10 cellular contexts compared by ENCODE assay signal in the genomic region with DNA sequence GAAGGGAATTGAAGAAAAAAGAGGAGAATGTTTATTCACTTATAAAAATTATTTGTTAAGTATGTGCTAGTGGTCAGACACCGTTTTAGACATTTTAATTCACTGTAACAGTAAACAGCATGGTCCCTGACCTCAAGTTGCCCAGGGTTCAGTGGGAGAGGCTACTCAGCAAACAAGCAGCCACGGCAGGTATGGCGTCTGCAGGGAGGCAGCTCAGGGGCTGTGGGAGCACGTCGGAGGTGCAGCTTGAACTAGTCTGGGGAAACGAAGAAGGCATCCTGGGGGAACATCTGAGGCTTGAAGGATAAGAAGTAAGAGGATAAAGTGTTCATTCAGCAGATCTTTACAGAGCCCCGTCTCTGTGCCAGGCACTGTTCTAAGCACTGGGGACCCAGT.
A peak's percentile ranks its signal among the peaks of the same experiment; 100 is the strongest.
DNase-seq lines count a peak whose midpoint lies in the region; ATAC-seq and TF ChIP-seq lines count a peak whose summit lies in the region.
"Had no signal": no experiment of that assay in that cellular context is flagged by ENCODE, and none has a peak within 500 bp of the region (broad histone marks: within the 10 kb centered on the region; RNA-seq: fewer than 3 reads in every experiment).

No MANE protein-coding gene starts in this region.

- no peaks in the 10 kb centered on the region for H3K27me3 Mint-ChIP-seq in activated naive CD4-positive, alpha-beta T cell treated with anti-CD3 and anti-CD28 coated beads, Interleukin-2, amount 50 U/mL, for 24 hours
- no peaks in the 10 kb centered on the region for H3K27me3 Mint-ChIP-seq in endodermal cell (ENCODE audit: insufficient read depth)
- H3K27me3 Mint-ChIP-seq in neural progenitor cell (ENCODE audit: insufficient read depth, low read depth) = peaks cover 2% of the 10 kb centered on the region

- H3F3A ChIP-seq in neural progenitor cell (ENCODE audit: low read depth) = no peaks in the 10 kb centered on the region

- no peak overlapping the region for H2AFZ ChIP-seq in neural progenitor cell (replicated peaks)

- ATAC-seq in upper lobe of right lung = no peak
- no peak for ATAC-seq in HG03439 (IDR thresholded peaks at IDR 0.05; ENCODE audit: unreplicated experiment)

- H3K9me3 Mint-ChIP-seq in activated naive CD4-positive, alpha-beta T cell treated with anti-CD3 and anti-CD28 coated beads, Interleukin-2, amount 50 U/mL, for 24 hours = peaks cover 4% of the 10 kb centered on the region
- H3K9me3 Mint-ChIP-seq in endodermal cell (no peaks in the 10 kb centered on the region), neural progenitor cell (no peaks in the 10 kb centered on the region)

- H3K36me3 Mint-ChIP-seq in activated naive CD4-positive, alpha-beta T cell treated with anti-CD3 and anti-CD28 coated beads, Interleukin-2, amount 50 U/mL, for 24 hours = peaks cover 10% of the 10 kb centered on the region
- H3K36me3 Mint-ChIP-seq in endodermal cell (ENCODE audit: low read depth) (peaks cover 2% of the 10 kb centered on the region), neural progenitor cell (peaks cover 9% of the 10 kb centered on the region)

- H3K4me1 Mint-ChIP-seq in activated naive CD4-positive, alpha-beta T cell treated with anti-CD3 and anti-CD28 coated beads, Interleukin-2, amount 50 U/mL, for 24 hours = peaks cover 89% of the 10 kb centered on the region
- H3K4me1 Mint-ChIP-seq in endodermal cell (peaks cover 26% of the 10 kb centered on the region), neural progenitor cell (peaks cover 16% of the 10 kb centered on the region)

- intact Hi-C loops in upper lobe of right lung (cut with DNase I) = no loop called here

- H3K4me2 ChIP-seq in neural progenitor cell = no peak overlapping the region

- no peak overlapping the region for H3K27ac ChIP-seq in endodermal cell (ENCODE audit: low read depth, low read length)
- peak overlapping the region; percentile 81 for H3K27ac ChIP-seq in upper lobe of right lung
- H3K27ac ChIP-seq in neural progenitor cell = no peak overlapping the region
- H3K27ac ChIP-seq: epithelial cell of prostate had no signal

- H3K27me3 ChIP-seq in endodermal cell (ENCODE audit: control insufficient read depth, insufficient read depth, low read length, poor library complexity, severe bottlenecking) (no peaks in the 10 kb centered on the region), upper lobe of right lung (no peaks in the 10 kb centered on the region), neural progenitor cell (no peaks in the 10 kb centered on the region)

- WGBS in endodermal cell (ENCODE audit: insufficient coverage in 1 of 2, insufficient read length in 1 of 2), 2 experiments = 92 to 93% methylated on average over 7 of the region's 7 CpGs

- H3K4me3 ChIP-seq in endodermal cell (ENCODE audit: low read length) (no peak overlapping the region), upper lobe of right lung (no peak overlapping the region), neural progenitor cell (no peak overlapping the region)

- peaks cover 7% of the 10 kb centered on the region for H3K4me1 ChIP-seq in endodermal cell (ENCODE audit: control insufficient read depth, insufficient read depth, low read length)
- H3K4me1 ChIP-seq in upper lobe of right lung = peaks cover 66% of the 10 kb centered on the region
- peaks cover 5% of the 10 kb centered on the region for H3K4me1 ChIP-seq in neural progenitor cell

- H3K9me3 ChIP-seq in endodermal cell (ENCODE audit: control insufficient read depth, low read length) (no peaks in the 10 kb centered on the region), upper lobe of right lung (no peaks in the 10 kb centered on the region), neural progenitor cell (ENCODE audit: low read depth) (no peaks in the 10 kb centered on the region)

- peak overlapping the region; percentile 96 for H3K27ac Mint-ChIP-seq in activated naive CD4-positive, alpha-beta T cell treated with anti-CD3 and anti-CD28 coated beads, Interleukin-2, amount 50 U/mL, for 24 hours
- H3K27ac Mint-ChIP-seq in endodermal cell = no peak overlapping the region
- H3K27ac Mint-ChIP-seq in neural progenitor cell = no peak overlapping the region

- no peak for TF ChIP-seq CTCF in endodermal cell (conservative IDR thresholded peaks at IDR 0.05)
- no peak for TF ChIP-seq CTCF in upper lobe of right lung (IDR thresholded peaks at IDR 0.05)
- TF ChIP-seq CTCF in neural progenitor cell (IDR thresholded peaks at IDR 0.05) = no peak

- H3K4me3 Mint-ChIP-seq in activated naive CD4-positive, alpha-beta T cell treated with anti-CD3 and anti-CD28 coated beads, Interleukin-2, amount 50 U/mL, for 24 hours = no peak overlapping the region
- H3K4me3 Mint-ChIP-seq in endodermal cell = no peak overlapping the region
- no peak overlapping the region for H3K4me3 Mint-ChIP-seq in neural progenitor cell

- DNase-seq in activated naive CD4-positive, alpha-beta T cell treated with anti-CD3 and anti-CD28 coated beads, Interleukin-2, amount 50 U/mL, for 16 hours = no peak
- DNase-seq in NCI-H460 (ENCODE audit: extremely low read depth, low read depth) (peak; percentile 28), endodermal cell (peak; percentile 35), upper lobe of right lung (no peak), neural progenitor cell (ENCODE audit: low spot score) (no peak)
- DNase-seq in central memory CD4-positive, alpha-beta T cell = no peak
- DNase-seq: NCI-H2227 treated with DMSO at 0.1 percent for 48 hours had no signal

- H3K9ac ChIP-seq in endodermal cell (ENCODE audit: extremely low read depth, low read length, poor library complexity, severe bottlenecking) = no peak overlapping the region
- H3K9ac ChIP-seq in neural progenitor cell = no peak overlapping the region

- H4K20me1 ChIP-seq in neural progenitor cell (ENCODE audit: low read depth) = no peaks in the 10 kb centered on the region

- H3K36me3 ChIP-seq in endodermal cell (ENCODE audit: control insufficient read depth, insufficient read depth, low read length) (no peaks in the 10 kb centered on the region), upper lobe of right lung (no peaks in the 10 kb centered on the region), neural progenitor cell (no peaks in the 10 kb centered on the region)

- H3K79me2 ChIP-seq in neural progenitor cell (ENCODE audit: low read depth) = no peaks in the 10 kb centered on the region

Comparison
In these comparisons a context has a peak if more than half of its experiments do, and no peak if none do; other contexts are left out.
1. DNase-seq: peak in NCI-H460 (single experiment) and endodermal cell (single experiment); none in activated naive CD4-positive, alpha-beta T cell treated with anti-CD3 and anti-CD28 coated beads, Interleukin-2, amount 50 U/mL, for 16 hours (single experiment), upper lobe of right lung (single experiment), central memory CD4-positive, alpha-beta T cell (single experiment) and neural progenitor cell (single experiment).